Comparison of ENCODE assay signal across 19 cellular contexts in genomic region chr3:149539491-149539890, GRCh38.
DNase-seq lines count a peak whose midpoint lies in the region; ATAC-seq and TF ChIP-seq lines count a peak whose summit lies in the region.
"Had no signal": no experiment of that assay in that cellular context is flagged by ENCODE, and none has a peak within 500 bp of the region (broad histone marks: within the 10 kb centered on the region; RNA-seq: fewer than 3 reads in every experiment).

No MANE protein-coding gene starts in this region.

- no peak for TF ChIP-seq CTCF in epithelial cell of proximal tubule (conservative IDR thresholded peaks at IDR 0.05; ENCODE audit: low read depth, low read length)
- TF ChIP-seq CTCF in osteoblast (IDR thresholded peaks at IDR 0.05; ENCODE audit: extremely low read depth, low read depth, low read length): no peak

- DNase-seq in SJSA1 (ENCODE audit: low read depth in 1 of 2, low spot score in 2 of 2) (no peak), epithelial cell of proximal tubule (ENCODE audit: low read depth) (no peak), osteoblast (ENCODE audit: insufficient read length, low spot score, missing footprints) (no peak), NCI-H1436 treated with DMSO at 0.1 percent for 48 hours (lab: John Stamatoyannopoulos, UW) (no peak), GF-D8 (lab: John Stamatoyannopoulos, UW) (no peak)
- DNase-seq: activated effector memory CD4-positive, alpha-beta T cell treated with anti-CD3 and anti-CD28 coated beads, Interleukin-2, amount 50 U/mL, for 16 hours; lower lobe of right lung; natural killer cell; NCI-H2081 treated with DMSO at 0.1 percent for 48 hours; NCI-H524 treated with DMSO at 0.1 percent for 48 hours; stimulated activated CD4-positive, alpha-beta T cell treated with anti-CD3 and anti-CD28 coated beads, Interleukin-1b, Interleukin-23, amount 100 ng/mL, for 48 hours; T1000 had no signal

- no peaks in the 10 kb centered on the region for H4K20me1 ChIP-seq in osteoblast (ENCODE audit: insufficient read depth, low read length)

- H3K9me3 ChIP-seq in SJSA1 (replicated peaks) (no peaks in the 10 kb centered on the region), osteoblast (ENCODE audit: low read depth, low read length) (no peaks in the 10 kb centered on the region)
- H3K9me3 ChIP-seq: lower lobe of right lung, MG63, right atrium auricular region, SJCRH30 had no signal

- H3K4me2 ChIP-seq in osteoblast (ENCODE audit: insufficient read depth, low read length): peak overlapping the region; percentile 76

- H3K4me1 ChIP-seq in ACC112 (ENCODE audit: control insufficient read depth, insufficient read depth, low read length, unreplicated experiment) (peaks cover 71% of the 10 kb centered on the region), SJSA1 (replicated peaks) (peaks cover 75% of the 10 kb centered on the region), osteoblast (ENCODE audit: insufficient read depth, low read length) (peaks cover 73% of the 10 kb centered on the region)

- no peak for ATAC-seq in HG02884 (IDR thresholded peaks at IDR 0.05; ENCODE audit: unreplicated experiment)
- ATAC-seq in HG02571 (IDR thresholded peaks at IDR 0.05; ENCODE audit: unreplicated experiment): no peak
- ATAC-seq: GM12878, natural killer cell had no signal

- H2AFZ ChIP-seq in ACC112 (ENCODE audit: low read length, unreplicated experiment): no peak overlapping the region
- no peak overlapping the region for H2AFZ ChIP-seq in osteoblast (ENCODE audit: low read length)

- H3K4me3 ChIP-seq in ACC112 (ENCODE audit: low read depth, low read length) (no peak overlapping the region), SJSA1 (no peak overlapping the region), epithelial cell of proximal tubule (ENCODE audit: low read depth, low read length) (peak overlapping the region; percentile 57), osteoblast (ENCODE audit: insufficient read depth, low read length) (no peak overlapping the region)
- H3K4me3 ChIP-seq: GM12878, lower lobe of right lung, MG63, right atrium auricular region, SJCRH30 had no signal

- H3K36me3 ChIP-seq in ACC112 (ENCODE audit: insufficient read depth, low read length) (peaks cover 10% of the 10 kb centered on the region; the same call in 1 of the 2 replicates), SJSA1 (peaks cover 12% of the 10 kb centered on the region), osteoblast (ENCODE audit: insufficient read depth, low read length) (peaks cover 20% of the 10 kb centered on the region)

- no peaks in the 10 kb centered on the region for H3K27me3 ChIP-seq in ACC112 (ENCODE audit: insufficient read depth, low read length)
- no peaks in the 10 kb centered on the region for H3K27me3 ChIP-seq in SJSA1 (replicated peaks)
- no peaks in the 10 kb centered on the region for H3K27me3 ChIP-seq in osteoblast (ENCODE audit: insufficient read depth, low read length)
- H3K27me3 ChIP-seq: MG63, right atrium auricular region, SJCRH30 had no signal

- H3K27ac ChIP-seq in ACC112 (ENCODE audit: low read depth, low read length) (peak overlapping the region; percentile 79), SJSA1 (peak overlapping the region; percentile 77), osteoblast (ENCODE audit: low read depth, low read length) (peak overlapping the region; percentile 89)
- H3K27ac ChIP-seq: lower lobe of right lung, right atrium auricular region had no signal

- H3K79me2 ChIP-seq in ACC112 (ENCODE audit: control insufficient read depth, insufficient read depth, low read length, unreplicated experiment) (peaks cover 42% of the 10 kb centered on the region), osteoblast (ENCODE audit: insufficient read depth, low read length) (peaks cover 70% of the 10 kb centered on the region)
